Comparison of ENCODE assay signal across 1 cellular context in genomic region chr19:11018179-11018578, GRCh38.
TF ChIP-seq lines count a peak whose summit lies in the region.

No MANE protein-coding gene starts in this region.

TF ChIP-seq in HCT116, 20 proteins besides CTCF, POLR2A, EP300 and RAD21 (continued from another document):
- no peak for TF ChIP-seq ZBTB33 (IDR thresholded peaks at IDR 0.05; ENCODE audit: extremely low read depth, insufficient replicate concordance, low read length)
- no peak for TF ChIP-seq SRF (IDR thresholded peaks at IDR 0.05; ENCODE audit: low read depth)
- TF ChIP-seq TCF7L2 (IDR thresholded peaks at IDR 0.05; ENCODE audit: borderline replicate concordance, extremely low read depth, insufficient read depth, insufficient read length): no peak
